ENCODE assay signal across 30 cellular contexts in genomic region chr10:130889240-130889639, GRCh38.
"Had no signal": no experiment of that assay in that cellular context is flagged by ENCODE, and none has a peak within 500 bp of the region (broad histone marks: within the 10 kb centered on the region; RNA-seq: fewer than 3 reads in every experiment).

No MANE protein-coding gene starts in this region.

- H3K27me3 ChIP-seq: pancreas, tibial nerve, uterus had no signal

- H3K4me3 Mint-ChIP-seq: immature natural killer cell; naive thymus-derived CD4-positive, alpha-beta T cell; natural killer cell treated with Interleukin-12 subunit alpha and Interleukin-12 subunit beta and Interleukin-15 and Interleukin-18, amount 100 ng/mL, for 72 hours; neural crest cell; stimulated activated naive B cell treated with anti-CD40 and anti-IgM and Interleukin-4, amounts not matched to agents 10 μg/mL and 1 μg/mL and 100 μg/mL, for 72 hours; stimulated activated naive CD8-positive, alpha-beta T cell treated with anti-CD3 and anti-CD28 coated beads, Interleukin-15, Interleukin-2, amounts not matched to agents 100 ng/mL and 50 ng/mL, for 24 hours; type B pancreatic cell had no signal

- H3K9me3 ChIP-seq: left lung, lower lobe of right lung, mucosa of descending colon, pancreas, prostate gland, tibial nerve, uterus had no signal

- H3K4me1 ChIP-seq: left lung, lower lobe of right lung, pancreas, prostate gland, tibial nerve, uterus had no signal

- H3K27ac Mint-ChIP-seq: immature natural killer cell; naive thymus-derived CD4-positive, alpha-beta T cell; natural killer cell treated with Interleukin-12 subunit alpha and Interleukin-12 subunit beta and Interleukin-15 and Interleukin-18, amount 100 ng/mL, for 72 hours; stimulated activated naive B cell treated with anti-CD40 and anti-IgM and Interleukin-4, amounts not matched to agents 10 μg/mL and 1 μg/mL and 100 μg/mL, for 72 hours; stimulated activated naive CD8-positive, alpha-beta T cell treated with anti-CD3 and anti-CD28 coated beads, Interleukin-15, Interleukin-2, amounts not matched to agents 100 ng/mL and 50 ng/mL, for 24 hours; type B pancreatic cell had no signal

- H3K4me1 Mint-ChIP-seq: immature natural killer cell; stimulated activated naive B cell treated with anti-CD40 and anti-IgM and Interleukin-4, amounts not matched to agents 10 μg/mL and 1 μg/mL and 100 μg/mL, for 72 hours had no signal

- H3K36me3 Mint-ChIP-seq: immature natural killer cell; naive thymus-derived CD4-positive, alpha-beta T cell; natural killer cell treated with Interleukin-12 subunit alpha and Interleukin-12 subunit beta and Interleukin-15 and Interleukin-18, amount 100 ng/mL, for 72 hours; stimulated activated naive B cell treated with anti-CD40 and anti-IgM and Interleukin-4, amounts not matched to agents 10 μg/mL and 1 μg/mL and 100 μg/mL, for 72 hours; type B pancreatic cell had no signal

- DNase-seq: hypothalamus; immature natural killer cell; kidney; left colon; left lung; lower lobe of right lung; midbrain; mucosa of descending colon; naive thymus-derived CD4-positive, alpha-beta T cell; nucleus accumbens; pancreas; posterior cingulate gyrus; retina; right cardiac atrium; stimulated activated CD4-positive, alpha-beta T cell treated with anti-CD3 and anti-CD28 coated beads, Interleukin-12 subunit alpha, Interleukin-12 subunit beta, amount 100 ng/mL, for 4 hours; stimulated activated CD4-positive, alpha-beta T cell treated with anti-CD3 and anti-CD28 coated beads, Interleukin-15, amount 100 ng/mL, for 24 hours; stimulated activated CD4-positive, alpha-beta T cell treated with anti-CD3 and anti-CD28 coated beads, Interleukin-2, amount 100 ng/mL, for 24 hours; stimulated activated CD4-positive, alpha-beta T cell treated with anti-CD3 and anti-CD28 coated beads, Interleukin-4, amount 100 ng/mL, for 1 hour; stimulated activated naive B cell treated with anti-CD40 and anti-IgM and Interleukin-4, amounts not matched to agents 10 μg/mL and 1 μg/mL and 100 μg/mL, for 72 hours; substantia nigra; uterus had no signal

- H3K27me3 Mint-ChIP-seq: type B pancreatic cell had no signal

- H3K27ac ChIP-seq: left lung, lower lobe of right lung, pancreas, prostate gland, skin epidermis, tibial nerve, uterus had no signal

- H3K36me3 ChIP-seq: left lung, lower lobe of right lung, pancreas, prostate gland, tibial nerve, uterus had no signal

- FAIRE-seq: islet of Langerhans, kidney, pancreas had no signal

- H3K4me3 ChIP-seq: left lung, lower lobe of right lung, mucosa of descending colon, pancreas, prostate gland, skin epidermis, tibial nerve, uterus had no signal

- ATAC-seq: left colon; left lung; lower lobe of right lung; mucosa of descending colon; naive thymus-derived CD4-positive, alpha-beta T cell; natural killer cell treated with Interleukin-12 subunit alpha and Interleukin-12 subunit beta and Interleukin-15 and Interleukin-18, amount 100 ng/mL, for 72 hours; pancreas; right cardiac atrium; sciatic nerve; stimulated activated naive B cell treated with anti-CD40 and anti-IgM and Interleukin-4, amounts not matched to agents 10 μg/mL and 1 μg/mL and 100 μg/mL, for 72 hours had no signal

- H3K9me3 Mint-ChIP-seq: natural killer cell treated with Interleukin-12 subunit alpha and Interleukin-12 subunit beta and Interleukin-15 and Interleukin-18, amount 100 ng/mL, for 72 hours; neural crest cell; stimulated activated naive B cell treated with anti-CD40 and anti-IgM and Interleukin-4, amounts not matched to agents 10 μg/mL and 1 μg/mL and 100 μg/mL, for 72 hours; stimulated activated naive CD8-positive, alpha-beta T cell treated with anti-CD3 and anti-CD28 coated beads, Interleukin-15, Interleukin-2, amounts not matched to agents 100 ng/mL and 50 ng/mL, for 24 hours; type B pancreatic cell had no signal
